ENCODE assay signal across 8 cellular contexts in the genomic region with DNA sequence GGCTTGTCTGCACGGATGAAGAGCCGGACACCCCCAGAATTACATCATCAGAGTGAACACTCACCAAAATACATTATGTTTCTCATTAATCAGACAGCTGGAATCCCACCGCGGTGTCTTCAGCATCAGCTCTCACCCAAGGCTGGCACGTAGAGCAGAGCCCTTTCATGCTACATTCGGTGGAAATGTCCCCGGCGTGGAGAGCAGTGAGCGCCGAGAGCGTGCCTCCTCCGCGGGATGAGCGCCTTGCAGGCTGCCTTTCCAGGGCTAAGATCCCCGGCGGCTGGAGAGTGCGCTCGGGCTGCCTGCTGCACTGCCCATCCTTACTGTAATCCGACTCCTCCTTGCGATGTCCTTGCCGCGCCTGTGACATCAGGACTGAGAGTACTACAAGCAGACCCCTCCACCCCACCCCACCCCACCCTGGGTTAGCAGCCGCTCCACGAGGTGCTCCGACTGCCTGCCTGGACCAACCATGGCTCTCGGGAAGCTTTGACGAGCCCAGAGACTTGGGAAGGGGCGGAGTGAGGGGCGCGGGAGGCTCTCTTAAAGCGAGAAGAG. TPM values are rescaled to one million over a fixed set of nuclear protein-coding genes. Genes with fewer than 3 reads are reported as not detected.
DNase-seq lines count a peak whose midpoint lies in the region; ATAC-seq and TF ChIP-seq lines count a peak whose summit lies in the region.

ZNF385D (minus strand) TSS at position 380 of the 561 bp plus-strand sequence; CDS start at position 86, 294 bp downstream.

- no peak within 1 kb of the TSS for H3K27ac ChIP-seq in MM.1S (ENCODE audit: low read length)

- H3K79me2 ChIP-seq in MM.1S (ENCODE audit: low read length): no peaks in the 10 kb centered on the region

- no peaks in the 10 kb centered on the region for H3K4me1 ChIP-seq in MM.1S (ENCODE audit: low read length)

- no peak within 1 kb of the TSS for H3K9ac ChIP-seq in MM.1S (ENCODE audit: low read length)

- intact Hi-C loops in head of caudate nucleus (cut with DNase I): no loop called here

- in situ Hi-C loops in Caki2 (cut with HindIII; ENCODE audit: low pct_unique_long_range_greater_than_20kb, low sequenced_read_pairs): no loop called here
- in situ Hi-C loops in GM13976 (cut with MboI; ENCODE audit: low sequenced_read_pairs, unreplicated experiment): no loop called here

- DNase-seq in Caki2 (ENCODE audit: low read depth) (peak; percentile 64), head of caudate nucleus (peak; percentile 8 to 73 (median 51)), occipital lobe (lab: John Stamatoyannopoulos, UW) (peak; percentile 41), T1000 (lab: John Stamatoyannopoulos, UW) (no peak), MM.1S (no peak), GM13976 (ENCODE audit: low spot score) (no peak)
- no peak for DNase-seq in activated CD4-positive, alpha-beta T cell treated with anti-CD3 and anti-CD28 coated beads for 4 hours

- H4K20me1 ChIP-seq in MM.1S (ENCODE audit: insufficient read depth, low read length): no peaks in the 10 kb centered on the region

- no peaks in the 10 kb centered on the region for H3K27me3 ChIP-seq in MM.1S (replicated peaks; ENCODE audit: insufficient read depth, low read length)

- H3K9me3 ChIP-seq in MM.1S (replicated peaks; ENCODE audit: insufficient read depth, low read length): no peaks in the 10 kb centered on the region

- no peak within 1 kb of the TSS for H2AFZ ChIP-seq in MM.1S (ENCODE audit: low read length)

- no peaks in the 10 kb centered on the region for H3K9me2 ChIP-seq in MM.1S (replicated peaks; ENCODE audit: insufficient read depth, low read length)

- H3K36me3 ChIP-seq in MM.1S (replicated peaks; ENCODE audit: insufficient read depth, low read length): no peaks in the 10 kb centered on the region

- H3K4me3 ChIP-seq in MM.1S (ENCODE audit: low read length): no peak within 1 kb of the TSS

- H3F3A ChIP-seq in MM.1S (ENCODE audit: insufficient read depth, low read length): no peaks in the 10 kb centered on the region

- no peak for TF ChIP-seq CTCF in MM.1S (IDR thresholded peaks at IDR 0.05; ENCODE audit: low read length)
- no peak for TF ChIP-seq CTCF in GM13976 (IDR thresholded peaks at IDR 0.05; ENCODE audit: borderline replicate concordance, control extremely low read depth, extremely low read depth, insufficient read depth, missing control alignments)

- peak; percentile 93 for ATAC-seq in SK-N-SH treated with all-trans-retinoic acid at 6 μM for 48 hours

- no peak within 1 kb of the TSS for H3K4me2 ChIP-seq in MM.1S (ENCODE audit: low read depth, low read length)

TF ChIP-seq in SK-N-SH treated with all-trans-retinoic acid at 6 μM for 48 hours, 23 proteins besides CTCF, POLR2A, EP300 and RAD21:
- 0 out of 2 replicates have a peak, but pooled peaks have one; percentile 6 for TF ChIP-seq CSDC2 (CRISPR knock-in tag; IDR thresholded peaks at IDR 0.05)
- TF ChIP-seq ZNF8 (CRISPR knock-in tag; IDR thresholded peaks at IDR 0.05): no peak
- TF ChIP-seq POU6F1 (CRISPR knock-in tag; IDR thresholded peaks at IDR 0.05; ENCODE audit: borderline replicate concordance, low read depth): no peak
- TF ChIP-seq OSR1 (CRISPR knock-in tag; IDR thresholded peaks at IDR 0.05): no peak
- no peak for TF ChIP-seq BACH2 (CRISPR knock-in tag; IDR thresholded peaks at IDR 0.05; ENCODE audit: borderline replicate concordance)
- TF ChIP-seq ZFP3 (CRISPR knock-in tag; IDR thresholded peaks at IDR 0.05): no peak
- no peak for TF ChIP-seq TCF4 (CRISPR knock-in tag; IDR thresholded peaks at IDR 0.05; ENCODE audit: borderline replicate concordance)

RNA-seq across cellular contexts. Expression of gene ZNF385D, which starts in this region (rescaled TPM):
- total RNA-seq in Caki2 (2014; rRNA removed; shearing (Covaris generic); ENCODE audit: low replicate concordance): 2.1 and 53.4 TPM in 2 replicates
- 14.0 TPM for total RNA-seq in occipital lobe

Comparison
In these comparisons a context has a peak if more than half of its experiments do, and no peak if none do; other contexts are left out.
1. DNase-seq: peak in Caki2 (single experiment), head of caudate nucleus (42 of 42) and occipital lobe (single experiment); none in T1000 (single experiment), MM.1S (single experiment), activated CD4-positive, alpha-beta T cell treated with anti-CD3 and anti-CD28 coated beads for 4 hours (0 of 2) and GM13976 (single experiment).